ENCODE assay signal across 8 cellular contexts in genomic region chr18:45106331-45106774, GRCh38.
DNase-seq lines count a peak whose midpoint lies in the region; ATAC-seq lines count a peak whose summit lies in the region.

No MANE protein-coding gene starts in this region.

- peak; percentile 94 for ATAC-seq in GM18858 (IDR thresholded peaks at IDR 0.05; ENCODE audit: unreplicated experiment)
- ATAC-seq in HG02678 (IDR thresholded peaks at IDR 0.05; ENCODE audit: unreplicated experiment), result peak; percentile 85

- peak; percentile 36 for DNase-seq in NCI-H2029 (lab: John Stamatoyannopoulos, UW)
- peak; percentile 3 for DNase-seq in iris pigment epithelial cell (ENCODE audit: low read depth)
- DNase-seq in stimulated activated CD4-positive, alpha-beta T cell treated with anti-CD3 and anti-CD28 coated beads, Interleukin-1b, Interleukin-23, amount 100 ng/mL, for 48 hours, result no peak
- no peak for DNase-seq in activated naive CD4-positive, alpha-beta T cell (lab: John Stamatoyannopoulos, UW)
- DNase-seq in stimulated activated naive CD4-positive, alpha-beta T cell (lab: John Stamatoyannopoulos, UW), result no peak
- DNase-seq in NCI-H187 (lab: John Stamatoyannopoulos, UW), result no peak

Comparison
In these comparisons a context has a peak if more than half of its experiments do, and no peak if none do; other contexts are left out.
1. DNase-seq: peak in NCI-H2029 (single experiment) and iris pigment epithelial cell (single experiment); none in stimulated activated CD4-positive, alpha-beta T cell treated with anti-CD3 and anti-CD28 coated beads, Interleukin-1b, Interleukin-23, amount 100 ng/mL, for 48 hours (single experiment), activated naive CD4-positive, alpha-beta T cell (0 of 4), stimulated activated naive CD4-positive, alpha-beta T cell (0 of 6) and NCI-H187 (0 of 2).